Comparison of ENCODE assay signal across 10 cellular contexts in the genomic region with DNA sequence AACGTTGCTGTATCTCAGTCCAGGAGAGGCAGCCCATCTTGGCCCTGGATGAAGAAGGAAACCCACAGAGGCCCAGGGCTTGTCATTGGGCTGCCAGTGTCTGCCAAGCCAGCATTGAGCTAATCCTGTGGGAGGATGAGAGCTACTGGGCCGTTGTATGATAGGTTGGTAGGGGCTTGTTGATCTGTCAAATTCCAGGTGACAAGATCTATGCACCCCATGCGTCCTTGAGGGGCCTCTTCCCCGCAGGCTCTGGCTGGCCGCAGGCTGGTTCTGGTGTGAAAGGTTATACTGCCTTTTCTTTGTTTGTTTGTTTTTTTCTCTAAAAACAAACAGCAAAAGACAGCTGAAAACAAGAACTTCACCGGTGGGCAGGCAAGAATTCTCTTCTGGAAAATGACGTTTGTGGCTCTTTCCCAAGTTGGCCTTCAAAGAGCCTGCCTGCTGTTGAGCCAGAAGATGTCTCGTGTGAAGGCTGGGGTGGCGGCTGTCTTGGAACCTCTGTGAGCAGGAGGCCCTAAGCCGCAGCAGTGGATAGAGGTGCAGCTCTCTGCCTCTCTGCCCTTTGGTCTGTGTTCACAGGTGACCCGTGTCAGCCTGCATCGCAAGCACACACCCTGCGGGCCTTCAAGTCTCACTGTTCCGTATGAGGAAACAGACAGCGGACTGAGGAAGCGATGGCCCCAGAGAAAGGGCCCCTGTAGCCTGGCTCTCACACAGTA. TPM values are rescaled to one million over a fixed set of nuclear protein-coding genes. Genes with fewer than 3 reads are reported as not detected.
DNase-seq lines count a peak whose midpoint lies in the region; ATAC-seq and TF ChIP-seq lines count a peak whose summit lies in the region.
"Had no signal": no experiment of that assay in that cellular context is flagged by ENCODE, and none has a peak within 500 bp of the region (broad histone marks: within the 10 kb centered on the region; RNA-seq: fewer than 3 reads in every experiment).

No MANE protein-coding gene starts in this region.

- H3K36me3 ChIP-seq in thymus (ENCODE audit: control insufficient read depth, insufficient read depth) = peaks cover 51% of the 10 kb centered on the region

- no peak for TF ChIP-seq CTCF in foreskin fibroblast (IDR thresholded peaks at IDR 0.05; ENCODE audit: low read depth, low read length)

- peak overlapping the region; percentile 74 for H3K27ac Mint-ChIP-seq in activated CD4-positive, alpha-beta T cell treated with anti-CD3 and anti-CD28 coated beads, Interleukin-2, amount 10 ng/mL, durations not matched to agents 7 days and 5 days
- H3K27ac Mint-ChIP-seq in effector memory CD8-positive, alpha-beta T cell = peak overlapping the region; percentile 33 to 91

- DNase-seq in activated CD4-positive, alpha-beta T cell treated with anti-CD3 and anti-CD28 coated beads, Interleukin-2, amount 10 ng/mL, durations not matched to agents 7 days and 5 days = no peak
- no peak for DNase-seq in activated CD4-positive, alpha-beta T cell treated with anti-CD3 and anti-CD28 coated beads for 1 hour
- no peak for DNase-seq in effector memory CD8-positive, alpha-beta T cell
- peak; percentile 60 for DNase-seq in mucosa of gallbladder (ENCODE audit: low spot score)
- no peak for DNase-seq in NCI-H187 treated with DMSO at 0.1 percent for 48 hours (lab: John Stamatoyannopoulos, UW)
- DNase-seq in foreskin fibroblast = no peak
- no peak for DNase-seq in HUDEP-2 (lab: John Stamatoyannopoulos, UW; ENCODE audit: unreplicated experiment in 76 of 76)
- DNase-seq: effector CD4-positive, alpha-beta T cell; NCI-H1417 had no signal

- peaks cover 21% of the 10 kb centered on the region for H3K4me1 ChIP-seq in thymus (ENCODE audit: control insufficient read depth, insufficient read depth, low read length)

- peaks cover 48% of the 10 kb centered on the region for H3K36me3 Mint-ChIP-seq in activated CD4-positive, alpha-beta T cell treated with anti-CD3 and anti-CD28 coated beads, Interleukin-2, amount 10 ng/mL, durations not matched to agents 7 days and 5 days (ENCODE audit: low read depth)
- H3K36me3 Mint-ChIP-seq in effector memory CD8-positive, alpha-beta T cell (ENCODE audit: insufficient read depth) = peaks cover 52% of the 10 kb centered on the region

- CTCF ChIA-PET in activated CD4-positive, alpha-beta T cell treated with anti-CD3 and anti-CD28 coated beads, Interleukin-2, amount 10 ng/mL, durations not matched to agents 7 days and 5 days (lab: Charles Lee) = no interaction called here

- no peaks in the 10 kb centered on the region for H3K27me3 ChIP-seq in thymus (ENCODE audit: control insufficient read depth, insufficient read depth)

- WGBS in thymus = 92% methylated on average over 16 of the region's 16 CpGs

- H3K9me3 Mint-ChIP-seq in activated CD4-positive, alpha-beta T cell treated with anti-CD3 and anti-CD28 coated beads, Interleukin-2, amount 10 ng/mL, durations not matched to agents 7 days and 5 days = no peaks in the 10 kb centered on the region
- no peaks in the 10 kb centered on the region for H3K9me3 Mint-ChIP-seq in effector memory CD8-positive, alpha-beta T cell

- ATAC-seq in effector memory CD8-positive, alpha-beta T cell (replicated peaks) = no peak

- H3K4me3 Mint-ChIP-seq in activated CD4-positive, alpha-beta T cell treated with anti-CD3 and anti-CD28 coated beads, Interleukin-2, amount 10 ng/mL, durations not matched to agents 7 days and 5 days = no peak overlapping the region
- no peak overlapping the region for H3K4me3 Mint-ChIP-seq in effector memory CD8-positive, alpha-beta T cell

- POLR2A ChIA-PET in activated CD4-positive, alpha-beta T cell treated with anti-CD3 and anti-CD28 coated beads, Interleukin-2, amount 10 ng/mL, durations not matched to agents 7 days and 5 days (lab: Charles Lee) = no interaction called here

- H3K27me3 Mint-ChIP-seq in activated CD4-positive, alpha-beta T cell treated with anti-CD3 and anti-CD28 coated beads, Interleukin-2, amount 10 ng/mL, durations not matched to agents 7 days and 5 days = no peaks in the 10 kb centered on the region
- H3K27me3 Mint-ChIP-seq in effector memory CD8-positive, alpha-beta T cell = no peaks in the 10 kb centered on the region

- H3K4me3 ChIP-seq in thymus (ENCODE audit: low read length) = no peak overlapping the region
- no peak overlapping the region for H3K4me3 ChIP-seq in foreskin fibroblast (ENCODE audit: low read depth in 1 of 2, low read length in 2 of 2)

- H3K27ac ChIP-seq in thymus (ENCODE audit: low read depth) = peak overlapping the region; percentile 76

- H3K9me3 ChIP-seq in thymus (ENCODE audit: control insufficient read depth) = no peaks in the 10 kb centered on the region

- peaks cover 33% of the 10 kb centered on the region for H3K4me1 Mint-ChIP-seq in activated CD4-positive, alpha-beta T cell treated with anti-CD3 and anti-CD28 coated beads, Interleukin-2, amount 10 ng/mL, durations not matched to agents 7 days and 5 days
- peaks cover 5 to 11% of the 10 kb centered on the region in 2 donors for H3K4me1 Mint-ChIP-seq in effector memory CD8-positive, alpha-beta T cell (ENCODE audit: low read depth in 2 of 2)

RNA-seq across cellular contexts. Expression of a gene that starts 23.3 kb away (rescaled TPM):
- total RNA-seq in activated CD4-positive, alpha-beta T cell treated with anti-CD3 and anti-CD28 coated beads, Interleukin-2, amount 10 ng/mL, durations not matched to agents 7 days and 5 days = not detected
- 7.3 TPM for total RNA-seq in mucosa of gallbladder
- 0.32 TPM for polyA plus RNA-seq in thymus

RNA-seq across cellular contexts. Expression of a gene that starts 40.2 kb away (rescaled TPM):
- 10 to 100 TPM; 10.7 to 13.0 TPM for total RNA-seq in activated CD4-positive, alpha-beta T cell treated with anti-CD3 and anti-CD28 coated beads, Interleukin-2, amount 10 ng/mL, durations not matched to agents 7 days and 5 days
- 29.8 TPM for total RNA-seq in mucosa of gallbladder
- 33.5 TPM for polyA plus RNA-seq in thymus

RNA-seq across cellular contexts. Expression of a gene that starts 55.4 kb away (rescaled TPM):
- under 1 TPM; 0.48 to 0.60 TPM for total RNA-seq in activated CD4-positive, alpha-beta T cell treated with anti-CD3 and anti-CD28 coated beads, Interleukin-2, amount 10 ng/mL, durations not matched to agents 7 days and 5 days
- 5.4 TPM for total RNA-seq in mucosa of gallbladder
- 6.4 TPM for polyA plus RNA-seq in thymus
